Comparison of ENCODE assay signal across 28 cellular contexts in the genomic region with DNA sequence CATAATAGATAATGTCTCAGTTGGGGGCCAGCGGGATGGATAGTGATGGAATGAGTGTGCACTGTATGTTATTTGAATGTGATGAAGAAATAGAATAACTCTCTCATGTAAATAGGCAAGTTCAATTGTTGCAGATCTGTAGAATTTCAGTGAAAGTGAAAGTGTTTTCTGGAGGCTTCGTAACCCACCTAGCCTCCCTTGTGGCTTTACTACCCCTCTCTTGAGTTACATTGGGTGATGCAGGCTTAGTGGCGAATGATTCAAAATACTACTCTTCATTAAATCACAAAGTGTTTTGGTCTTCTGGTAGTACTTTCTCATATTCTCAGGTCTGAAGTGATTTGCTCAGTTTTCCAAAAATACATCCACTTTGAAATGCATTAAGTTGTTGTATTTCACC.
"Had no signal": no experiment of that assay in that cellular context is flagged by ENCODE, and none has a peak within 500 bp of the region (broad histone marks: within the 10 kb centered on the region; RNA-seq: fewer than 3 reads in every experiment).

No MANE protein-coding gene starts in this region.

- H3K4me3 ChIP-seq: colonic mucosa, esophagus muscularis mucosa, gastroesophageal sphincter, heart right ventricle, left lung, neural progenitor cell, prostate gland, sigmoid colon, testis, tibial artery had no signal

- H3K4me3 Mint-ChIP-seq: dendritic cell treated with granulocyte-macrophage colony-stimulating factor and Interleukin-4, amounts not matched to agents 40 ng/mL and 50 ng/mL, for 4 days; endodermal cell; naive thymus-derived CD4-positive, alpha-beta T cell; nephron; neural progenitor cell; stimulated activated memory B cell treated with anti-CD40 and anti-IgM and Interleukin-4, amounts not matched to agents 10 μg/mL and 1 μg/mL and 100 μg/mL, for 72 hours; type B pancreatic cell had no signal

- H3K36me3 ChIP-seq: colonic mucosa, esophagus muscularis mucosa, left lung, neural progenitor cell, prostate gland, sigmoid colon, tibial artery had no signal

- H3K9me3 Mint-ChIP-seq: endodermal cell, nephron, neural progenitor cell, type B pancreatic cell had no signal

- ATAC-seq: foreskin keratinocyte; gastroesophageal sphincter; left lung; naive thymus-derived CD4-positive, alpha-beta T cell; stimulated activated memory B cell treated with anti-CD40 and anti-IgM and Interleukin-4, amounts not matched to agents 10 μg/mL and 1 μg/mL and 100 μg/mL, for 72 hours; stimulated activated naive CD8-positive, alpha-beta T cell treated with anti-CD3 and anti-CD28 coated beads, Interleukin-15, Interleukin-2, amounts not matched to agents 100 U/mL and 50 U/mL, for 24 hours had no signal

- H3K9me3 ChIP-seq: colonic mucosa, esophagus muscularis mucosa, gastroesophageal sphincter, heart right ventricle, left lung, prostate gland, testis, tibial artery had no signal

- H3K27me3 ChIP-seq: colonic mucosa, esophagus muscularis mucosa, foreskin keratinocyte, gastroesophageal sphincter, heart right ventricle, left lung, neural progenitor cell, sigmoid colon, testis, tibial artery had no signal

- H3K27me3 Mint-ChIP-seq: dendritic cell treated with granulocyte-macrophage colony-stimulating factor and Interleukin-4, amounts not matched to agents 40 ng/mL and 50 ng/mL, for 4 days; stimulated activated memory B cell treated with anti-CD40 and anti-IgM and Interleukin-4, amounts not matched to agents 10 μg/mL and 1 μg/mL and 100 μg/mL, for 72 hours; type B pancreatic cell had no signal

- H3K27ac ChIP-seq: colonic mucosa, epithelial cell of prostate, esophagus muscularis mucosa, foreskin keratinocyte, gastroesophageal sphincter, left lung, neural progenitor cell, prostate gland, sigmoid colon, testis, tibial artery had no signal

- H3K4me1 ChIP-seq: colonic mucosa, foreskin keratinocyte, gastroesophageal sphincter, left lung, neural progenitor cell, prostate gland, sigmoid colon, testis, tibial artery had no signal

- H3K27ac Mint-ChIP-seq: dendritic cell treated with granulocyte-macrophage colony-stimulating factor and Interleukin-4, amounts not matched to agents 40 ng/mL and 50 ng/mL, for 4 days; endodermal cell; naive thymus-derived CD4-positive, alpha-beta T cell; nephron; neural progenitor cell; stimulated activated memory B cell treated with anti-CD40 and anti-IgM and Interleukin-4, amounts not matched to agents 10 μg/mL and 1 μg/mL and 100 μg/mL, for 72 hours; type B pancreatic cell had no signal

- H3K36me3 Mint-ChIP-seq: naive thymus-derived CD4-positive, alpha-beta T cell; neural progenitor cell; stimulated activated memory B cell treated with anti-CD40 and anti-IgM and Interleukin-4, amounts not matched to agents 10 μg/mL and 1 μg/mL and 100 μg/mL, for 72 hours; type B pancreatic cell had no signal

- DNase-seq: colonic mucosa; effector CD8-positive, alpha-beta T cell; endodermal cell; foreskin keratinocyte; heart right ventricle; hippocampal formation; left cardiac atrium; left lung; mesendoderm; midbrain; naive thymus-derived CD4-positive, alpha-beta T cell; right cardiac atrium; sigmoid colon; stimulated activated CD4-positive, alpha-beta T cell treated with anti-CD3 and anti-CD28 coated beads, Interleukin-2, amount 100 ng/mL, for 24 hours; stimulated activated CD4-positive, alpha-beta T cell treated with anti-CD3 and anti-CD28 coated beads, Interleukin-4, amount 100 ng/mL, for 24 hours; stimulated activated naive CD8-positive, alpha-beta T cell treated with anti-CD3 and anti-CD28 coated beads, Interleukin-15, Interleukin-2, amounts not matched to agents 100 U/mL and 50 U/mL, for 24 hours; substantia nigra; testis; tibial artery had no signal

- H3K4me1 Mint-ChIP-seq: naive thymus-derived CD4-positive, alpha-beta T cell; nephron; neural progenitor cell; stimulated activated memory B cell treated with anti-CD40 and anti-IgM and Interleukin-4, amounts not matched to agents 10 μg/mL and 1 μg/mL and 100 μg/mL, for 72 hours had no signal
